In the genomic region with DNA sequence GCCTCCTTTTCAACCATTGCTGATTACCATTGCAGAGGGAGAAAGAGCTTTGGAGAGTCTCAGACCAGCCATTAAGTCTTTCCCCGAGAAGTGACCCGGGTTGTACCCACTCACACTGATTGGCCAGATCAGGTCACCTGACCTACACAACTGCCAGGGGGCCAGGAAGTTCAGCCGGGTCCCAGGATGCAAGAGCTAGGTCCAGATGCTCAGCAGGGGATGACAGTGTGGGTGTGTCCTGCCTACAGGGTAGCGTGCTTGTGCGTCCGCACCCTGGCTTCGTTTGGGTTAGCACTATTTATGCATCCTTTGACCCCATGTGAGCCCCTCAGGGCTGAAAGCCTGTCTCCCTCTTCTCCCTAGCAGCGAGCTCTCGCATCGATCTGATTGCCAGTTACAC, we compare ENCODE assay signal across 16 cellular contexts.
"Had no signal": no experiment of that assay in that cellular context is flagged by ENCODE, and none has a peak within 500 bp of the region (broad histone marks: within the 10 kb centered on the region; RNA-seq: fewer than 3 reads in every experiment).

No MANE protein-coding gene starts in this region.

- H3K4me3 ChIP-seq: colonic mucosa, esophagus muscularis mucosa, lung, stomach, upper lobe of left lung had no signal

- H3K27ac Mint-ChIP-seq: mesothelial cell of epicardium; natural killer cell treated with Interleukin-12 subunit alpha and Interleukin-12 subunit beta and Interleukin-15 and Interleukin-18, amount 100 ng/mL, for 72 hours; stimulated activated effector memory CD8-positive, alpha-beta T cell treated with anti-CD3 and anti-CD28 coated beads, Interleukin-12 subunit alpha, Interleukin-12 subunit beta, amount 100 ng/mL, for 72 hours had no signal

- H3K4me3 Mint-ChIP-seq: activated T-cell treated with anti-CD3 and anti-CD28 coated beads, Interleukin-2, amount 50 U/mL, for 4 hours; central memory CD8-positive, alpha-beta T cell; mesothelial cell of epicardium; natural killer cell treated with Interleukin-12 subunit alpha and Interleukin-12 subunit beta and Interleukin-15 and Interleukin-18, amount 100 ng/mL, for 72 hours; stimulated activated effector memory CD8-positive, alpha-beta T cell treated with anti-CD3 and anti-CD28 coated beads, Interleukin-12 subunit alpha, Interleukin-12 subunit beta, amount 100 ng/mL, for 72 hours had no signal

- DNase-seq: activated CD4-positive, alpha-beta T cell treated with anti-CD3 and anti-CD28 coated beads, Interleukin-2, amount 50 U/mL, for 1 hour; activated naive CD4-positive, alpha-beta T cell treated with anti-CD3 and anti-CD28 coated beads, Interleukin-2, amount 50 U/mL, for 16 hours; activated T-cell treated with anti-CD3 and anti-CD28 coated beads, Interleukin-2, amount 50 U/mL, for 4 hours; colonic mucosa; effector CD4-positive, alpha-beta T cell; stimulated activated CD4-positive, alpha-beta T cell treated with anti-CD3 and anti-CD28 coated beads, Interleukin-4, amount 100 ng/mL, for 24 hours; stomach had no signal

- H3K4me1 Mint-ChIP-seq: central memory CD8-positive, alpha-beta T cell; mesothelial cell of epicardium; stimulated activated effector memory CD8-positive, alpha-beta T cell treated with anti-CD3 and anti-CD28 coated beads, Interleukin-12 subunit alpha, Interleukin-12 subunit beta, amount 100 ng/mL, for 72 hours had no signal

- H3K4me1 ChIP-seq: colonic mucosa, esophagus muscularis mucosa, stomach, upper lobe of left lung had no signal

- H3K27ac ChIP-seq: brain microvascular endothelial cell, colonic mucosa, esophagus muscularis mucosa, stomach, upper lobe of left lung had no signal

- H3K9me3 Mint-ChIP-seq: activated T-cell treated with anti-CD3 and anti-CD28 coated beads, Interleukin-2, amount 50 U/mL, for 4 hours; central memory CD8-positive, alpha-beta T cell; mesothelial cell of epicardium; natural killer cell treated with Interleukin-12 subunit alpha and Interleukin-12 subunit beta and Interleukin-15 and Interleukin-18, amount 100 ng/mL, for 72 hours; stimulated activated effector memory CD8-positive, alpha-beta T cell treated with anti-CD3 and anti-CD28 coated beads, Interleukin-12 subunit alpha, Interleukin-12 subunit beta, amount 100 ng/mL, for 72 hours had no signal

- H3K36me3 ChIP-seq: brain microvascular endothelial cell, colonic mucosa, esophagus muscularis mucosa, stomach, upper lobe of left lung had no signal

- H3K36me3 Mint-ChIP-seq: mesothelial cell of epicardium; natural killer cell treated with Interleukin-12 subunit alpha and Interleukin-12 subunit beta and Interleukin-15 and Interleukin-18, amount 100 ng/mL, for 72 hours; stimulated activated effector memory CD8-positive, alpha-beta T cell treated with anti-CD3 and anti-CD28 coated beads, Interleukin-12 subunit alpha, Interleukin-12 subunit beta, amount 100 ng/mL, for 72 hours had no signal

- ATAC-seq: activated CD4-positive, CD25-positive, alpha-beta regulatory T cell treated with anti-CD3 and anti-CD28 coated beads, Interleukin-2, amount 50 U/mL, for 24 hours; activated T-cell treated with anti-CD3 and anti-CD28 coated beads, Interleukin-2, amount 50 U/mL, for 4 hours; natural killer cell treated with Interleukin-12 subunit alpha and Interleukin-12 subunit beta and Interleukin-15 and Interleukin-18, amount 100 ng/mL, for 72 hours; stimulated activated effector memory CD8-positive, alpha-beta T cell treated with anti-CD3 and anti-CD28 coated beads, Interleukin-12 subunit alpha, Interleukin-12 subunit beta, amount 100 ng/mL, for 72 hours had no signal

- H3K9me3 ChIP-seq: colonic mucosa, esophagus muscularis mucosa, stomach, upper lobe of left lung had no signal

- H3K27me3 ChIP-seq: brain microvascular endothelial cell, colonic mucosa, upper lobe of left lung had no signal
